Comparison of ENCODE assay signal across 1 cellular context in the genomic region with DNA sequence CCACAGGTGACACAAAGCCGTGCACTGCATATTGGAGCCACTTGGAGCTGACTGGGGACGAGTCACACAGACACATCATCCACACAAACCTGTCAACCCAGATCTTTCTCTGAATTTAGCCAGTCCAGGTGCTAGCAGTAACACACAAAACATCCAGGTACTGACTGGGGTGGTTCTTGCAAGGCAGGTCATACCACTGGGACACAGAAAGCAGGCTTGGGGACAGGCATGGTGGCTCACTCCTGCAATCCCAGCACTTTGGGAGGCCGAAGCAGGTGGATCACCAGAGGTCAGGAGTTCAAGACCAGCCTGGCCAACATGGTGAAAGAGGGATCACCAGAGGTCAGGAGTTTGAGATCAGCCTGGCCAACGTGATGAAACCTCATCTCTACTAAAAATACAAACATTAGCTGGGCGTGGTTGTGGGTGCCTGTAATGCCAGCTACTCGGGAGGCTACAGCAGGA.
TF ChIP-seq lines count a peak whose summit lies in the region.

No MANE protein-coding gene starts in this region.

TF ChIP-seq in A549, 52 proteins besides CTCF, POLR2A, EP300 and RAD21 (continued from another document):
- TF ChIP-seq NFE2L2 (conservative IDR thresholded peaks at IDR 0.05; ENCODE audit: low read length) (no peak), RFX5 (IDR thresholded peaks at IDR 0.05) (no peak)
TF ChIP-seq in A549: peak in this region for 0.
